Comparison of ENCODE assay signal across 8 cellular contexts in the genomic region with DNA sequence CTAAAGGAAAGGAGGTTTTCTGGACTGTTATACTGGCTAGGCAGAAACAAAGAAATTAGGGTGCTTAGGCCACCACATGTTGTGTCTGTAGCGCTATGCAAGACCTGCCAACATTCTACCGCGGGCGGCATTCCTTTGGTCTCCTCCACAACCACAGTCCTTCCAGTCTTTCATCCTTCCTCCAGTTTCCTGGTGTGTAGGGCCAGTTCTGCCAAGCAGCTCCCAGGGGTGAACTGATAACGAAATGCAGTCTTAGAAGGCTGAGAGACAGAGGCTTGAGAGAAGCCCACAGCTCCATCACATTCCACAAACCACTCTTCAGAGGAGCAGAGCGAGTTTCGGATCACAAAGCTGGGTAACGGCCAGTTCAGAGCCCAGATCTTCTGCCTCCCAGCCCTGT. TPM values are rescaled to one million over a fixed set of nuclear protein-coding genes. Genes with fewer than 3 reads are reported as not detected.
DNase-seq lines count a peak whose midpoint lies in the region; TF ChIP-seq lines count a peak whose summit lies in the region.

No MANE protein-coding gene starts in this region.

- no peak overlapping the region for H2BK5ac ChIP-seq in mesenchymal stem cell (ENCODE audit: low read depth, low read length, poor library complexity, severe bottlenecking)

- H2BK120ac ChIP-seq in mesenchymal stem cell (ENCODE audit: low read depth, low read length): no peak overlapping the region

- H3K9ac ChIP-seq in mesenchymal stem cell (ENCODE audit: low read length): peak overlapping the region; percentile 88

- H3K4me3 ChIP-seq in mesenchymal stem cell (ENCODE audit: insufficient read depth in 1 of 2, low read depth in 1 of 2, low read length in 2 of 2): peak overlapping the region in 1 of 2 experiments; percentile 83

- no peak overlapping the region for H3K4ac ChIP-seq in mesenchymal stem cell (ENCODE audit: low read depth in 1 of 2, low read length in 2 of 2)

- no peak overlapping the region for H2BK15ac ChIP-seq in mesenchymal stem cell (ENCODE audit: low read depth, poor library complexity, severe bottlenecking)

- H3K36me3 Mint-ChIP-seq in HFFc6 (ENCODE audit: low read depth): no peaks in the 10 kb centered on the region

- peaks cover 8% of the 10 kb centered on the region for H3K27me3 Mint-ChIP-seq in HFFc6 (ENCODE audit: insufficient read depth)

- no peak overlapping the region for H3K27ac ChIP-seq in mesenchymal stem cell (ENCODE audit: low read length, poor library complexity, severe bottlenecking)

- peaks cover 19% of the 10 kb centered on the region for H3K4me1 Mint-ChIP-seq in HFFc6 (ENCODE audit: low read depth)

- H3K23ac ChIP-seq in mesenchymal stem cell (ENCODE audit: low read length in 2 of 2): no peak overlapping the region

- H3K9me3 Mint-ChIP-seq in HFFc6: no peaks in the 10 kb centered on the region; the same call in none of the 2 replicates

- H3K27me3 ChIP-seq in mesenchymal stem cell (ENCODE audit: control insufficient read depth in 1 of 2, insufficient read depth in 1 of 2, low read length in 2 of 2): peaks cover 0 to 17% of the 10 kb centered on the region in 2 experiments

- no peaks in the 10 kb centered on the region for H3K79me1 ChIP-seq in mesenchymal stem cell (replicated peaks; ENCODE audit: low read length, poor library complexity, severe bottlenecking)

- no peak overlapping the region for H3K27ac Mint-ChIP-seq in HFFc6

- peak overlapping the region; percentile 85 for H3K4me3 Mint-ChIP-seq in HFFc6

- H4K8ac ChIP-seq in mesenchymal stem cell (ENCODE audit: low read length): no peak overlapping the region

- H3K4me1 ChIP-seq in mesenchymal stem cell (ENCODE audit: control insufficient read depth, insufficient read depth, low read depth, low read length): no peaks in the 10 kb centered on the region

- no peak overlapping the region for H4K91ac ChIP-seq in mesenchymal stem cell (ENCODE audit: low read length)

- peaks cover 3% of the 10 kb centered on the region for H3K9me3 ChIP-seq in mesenchymal stem cell (ENCODE audit: control insufficient read depth, low read length)

- no peak overlapping the region for H3K4me2 ChIP-seq in mesenchymal stem cell (ENCODE audit: low read length, poor library complexity, severe bottlenecking)

- TF ChIP-seq CTCF in HFFc6 (IDR thresholded peaks at IDR 0.05): no peak

- no peak overlapping the region for H2AK5ac ChIP-seq in mesenchymal stem cell (ENCODE audit: low read length, severe bottlenecking)

- no peak overlapping the region for H2AFZ ChIP-seq in mesenchymal stem cell (ENCODE audit: low read depth, low read length)

- DNase-seq in AG08395 (ENCODE audit: low spot score) (peak; percentile 25), HFFc6 (no peak), astrocyte of the hippocampus (ENCODE audit: low read depth, low spot score) (peak; percentile 93), mesenchymal stem cell (no peak), SIG-M5 (lab: John Stamatoyannopoulos, UW) (no peak), NCI-H1436 (lab: John Stamatoyannopoulos, UW) (no peak), NCI-H1105 treated with DMSO at 0.1 percent for 48 hours (lab: John Stamatoyannopoulos, UW) (no peak)
- DNase-seq in stimulated activated CD4-positive, alpha-beta T cell treated with anti-CD3 and anti-CD28 coated beads, Interleukin-4, amount 100 ng/mL, for 1 hour: no peak

- 65% methylated on average over 5 of the region's 8 CpGs for WGBS in mesenchymal stem cell

- no peak overlapping the region for H3K14ac ChIP-seq in mesenchymal stem cell (ENCODE audit: low read length in 2 of 2)

- H2BK12ac ChIP-seq in mesenchymal stem cell (ENCODE audit: low read length in 2 of 2): no peak overlapping the region

- no peaks in the 10 kb centered on the region for H3K36me3 ChIP-seq in mesenchymal stem cell (ENCODE audit: control insufficient read depth in 1 of 2, insufficient read depth in 2 of 2, low read depth in 1 of 2, low read length in 2 of 2)

- H3K18ac ChIP-seq in mesenchymal stem cell (ENCODE audit: low read depth in 1 of 2, low read length in 2 of 2): no peak overlapping the region

RNA-seq across cellular contexts. Expression of a gene that starts 19.5 kb away (rescaled TPM):
- 10 to 100 TPM; 37.4 to 53.1 (median 44.4) TPM for total RNA-seq in HFFc6 (2021; fragmentation: NEBNext Ultra II Directional; extraction: Animal tissue kit (Norgen Biotek cat#: 25700))
- polyA plus RNA-seq in mesenchymal stem cell (2013, experiment 1 of 2): 24.0 TPM
- 24.8 TPM for polyA plus RNA-seq in mesenchymal stem cell (2013, experiment 2 of 2)

RNA-seq across cellular contexts. Expression of a gene that starts 25.6 kb away (rescaled TPM):
- total RNA-seq in HFFc6 (2021; fragmentation: NEBNext Ultra II Directional; extraction: Animal tissue kit (Norgen Biotek cat#: 25700)): 10 to 100 TPM; 48.3 to 56.0 (median 53.1) TPM
- polyA plus RNA-seq in mesenchymal stem cell (2013, experiment 1 of 2): 34.4 TPM
- 35.0 TPM for polyA plus RNA-seq in mesenchymal stem cell (2013, experiment 2 of 2)

RNA-seq across cellular contexts. Expression of a gene that starts 40.6 kb away (rescaled TPM):
- total RNA-seq in HFFc6 (2021; fragmentation: NEBNext Ultra II Directional; extraction: Animal tissue kit (Norgen Biotek cat#: 25700)): under 1 TPM in 3 of 6 experiments, not detected in 3; 0.10 to 0.17 (median 0.14) TPM
- 0.19 TPM for polyA plus RNA-seq in mesenchymal stem cell (2013, experiment 1 of 2)
- polyA plus RNA-seq in mesenchymal stem cell (2013, experiment 2 of 2): 0.22 TPM

Comparison
In these comparisons a context has a peak if more than half of its experiments do, and no peak if none do; other contexts are left out.
1. DNase-seq: peak in AG08395 (single experiment) and astrocyte of the hippocampus (single experiment); none in HFFc6 (single experiment), mesenchymal stem cell (single experiment), SIG-M5 (single experiment), stimulated activated CD4-positive, alpha-beta T cell treated with anti-CD3 and anti-CD28 coated beads, Interleukin-4, amount 100 ng/mL, for 1 hour (single experiment), NCI-H1436 (single experiment) and NCI-H1105 treated with DMSO at 0.1 percent for 48 hours (single experiment).